Comparison of ENCODE assay signal across 15 cellular contexts in the genomic region with DNA sequence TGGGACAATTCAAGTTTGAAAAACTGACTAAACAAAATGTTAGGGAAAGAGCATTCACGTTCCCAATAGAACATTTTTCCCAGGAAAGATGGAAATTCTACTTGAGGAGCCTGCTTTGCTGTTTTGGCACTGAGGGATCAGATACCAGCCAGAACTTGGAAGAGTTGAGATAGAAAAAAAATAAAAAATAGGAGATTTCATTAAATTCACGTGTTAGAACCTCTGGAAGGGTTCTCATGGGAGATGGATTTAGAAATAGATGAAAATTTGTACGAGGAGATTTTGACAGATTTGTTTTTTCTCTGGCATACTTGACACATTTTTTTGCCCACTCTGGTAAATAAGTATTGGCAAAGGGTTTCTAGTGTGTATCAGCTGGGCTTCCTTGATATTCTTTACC.
DNase-seq lines count a peak whose midpoint lies in the region; ATAC-seq and TF ChIP-seq lines count a peak whose summit lies in the region.
"Had no signal": no experiment of that assay in that cellular context is flagged by ENCODE, and none has a peak within 500 bp of the region (broad histone marks: within the 10 kb centered on the region; RNA-seq: fewer than 3 reads in every experiment).

No MANE protein-coding gene starts in this region.

- 34 to 62% (median 41%) methylated on average over 3 of the region's 3 CpGs for WGBS in heart left ventricle, 4 donors

- H3K9me3 Mint-ChIP-seq in T-helper 2 cell treated with Interferon-gamma antibody and Interleukin-4, amounts not matched to agents 5 μg/mL and 100 μg/mL, for 36 hours, result no peaks in the 10 kb centered on the region
- H3K9me3 Mint-ChIP-seq in nephron progenitor cell, result no peaks in the 10 kb centered on the region
- H3K9me3 Mint-ChIP-seq: CD4-positive, alpha-beta T cell; H9 had no signal

- in situ Hi-C loops in gastrocnemius medialis (cut with MboI; ENCODE audit: low sequenced_read_pairs in 4 of 4), result no loop called here

- no peak overlapping the region for H3K4me3 Mint-ChIP-seq in T-helper 2 cell treated with Interferon-gamma antibody and Interleukin-4, amounts not matched to agents 5 μg/mL and 100 μg/mL, for 36 hours
- no peak overlapping the region for H3K4me3 Mint-ChIP-seq in nephron progenitor cell
- H3K4me3 Mint-ChIP-seq: CD4-positive, alpha-beta T cell; H9 had no signal

- ATAC-seq in heart left ventricle (no peak), gastrocnemius medialis (peak; percentile 49 to 59), HG03280 (IDR thresholded peaks at IDR 0.05; ENCODE audit: unreplicated experiment) (no peak)

- H3K4me1 ChIP-seq in left ventricle myocardium inferior (peaks cover 83% of the 10 kb centered on the region), heart left ventricle (peaks cover 0 to 65% (median 38%) of the 10 kb centered on the region in 12 donors), gastrocnemius medialis (peaks cover 11 to 18% of the 10 kb centered on the region in 2 donors)
- H3K4me1 ChIP-seq: BLaER1 treated with 17β-estradiol and CSF1 and Interleukin-3, amounts not matched to agents 10 nM and 100 nM had no signal

- H3K36me3 ChIP-seq in left ventricle myocardium inferior, result no peaks in the 10 kb centered on the region
- H3K36me3 ChIP-seq in heart left ventricle, result no peaks in the 10 kb centered on the region
- H3K36me3 ChIP-seq in gastrocnemius medialis, result no peaks in the 10 kb centered on the region
- H3K36me3 ChIP-seq: BLaER1 treated with 17β-estradiol and CSF1 and Interleukin-3, amounts not matched to agents 10 nM and 100 nM had no signal

- no peak overlapping the region for H3K27ac Mint-ChIP-seq in T-helper 2 cell treated with Interferon-gamma antibody and Interleukin-4, amounts not matched to agents 5 μg/mL and 100 μg/mL, for 36 hours
- no peak overlapping the region for H3K27ac Mint-ChIP-seq in nephron progenitor cell
- H3K27ac Mint-ChIP-seq: CD4-positive, alpha-beta T cell had no signal

- H3K27ac ChIP-seq in left ventricle myocardium inferior (replicated peaks) (peak overlapping the region; percentile 64), heart left ventricle (peak overlapping the region in 6 of 12 donors; percentile 2 to 32 (median 19)), gastrocnemius medialis (peak overlapping the region in 2 of 4 donors; percentile 6 to 37)
- H3K27ac ChIP-seq: BLaER1 treated with 17β-estradiol and CSF1 and Interleukin-3, amounts not matched to agents 10 nM and 100 nM had no signal

- TF ChIP-seq POLR2A in heart left ventricle (IDR thresholded peaks at IDR 0.05) (no peak), gastrocnemius medialis (IDR thresholded peaks at IDR 0.05) (no peak)

- intact Hi-C loops in left ventricle myocardium inferior (cut with micrococcal nuclease), result no loop called here
- intact Hi-C loops in heart left ventricle (cut with DNase I), result loop anchor here in 1 of 10 donors (5.0 kb wide), 1 partner anchor 34 kb away; no protein-coding TSS in a partner anchor
- intact Hi-C loops in gastrocnemius medialis (cut with DNase I; ENCODE audit: low total_unique reads), result no loop called here

- TF ChIP-seq CTCF in left ventricle myocardium inferior (IDR thresholded peaks at IDR 0.05; ENCODE audit: borderline replicate concordance) (no peak), heart left ventricle (IDR thresholded peaks at IDR 0.05) (no peak), fibroblast of the aortic adventitia (IDR thresholded peaks at IDR 0.05; ENCODE audit: insufficient read depth, low read length) (no peak), gastrocnemius medialis (IDR thresholded peaks at IDR 0.05 in 4 of 5, conservative IDR thresholded peaks at IDR 0.05 in 1 of 5) (no peak), nephron progenitor cell (IDR thresholded peaks at IDR 0.05) (no peak)

- H3K27me3 ChIP-seq in left ventricle myocardium inferior (ENCODE audit: low read depth) (no peaks in the 10 kb centered on the region), heart left ventricle (no peaks in the 10 kb centered on the region), gastrocnemius medialis (no peaks in the 10 kb centered on the region)
- H3K27me3 ChIP-seq: BLaER1 treated with 17β-estradiol and CSF1 and Interleukin-3, amounts not matched to agents 10 nM and 100 nM had no signal

- H3K9me3 ChIP-seq in left ventricle myocardium inferior (replicated peaks) (no peaks in the 10 kb centered on the region), heart left ventricle (no peaks in the 10 kb centered on the region), gastrocnemius medialis (no peaks in the 10 kb centered on the region)
- H3K9me3 ChIP-seq: BLaER1 treated with 17β-estradiol and CSF1 and Interleukin-3, amounts not matched to agents 10 nM and 100 nM had no signal

- peaks cover 33% of the 10 kb centered on the region for H3K27me3 Mint-ChIP-seq in T-helper 2 cell treated with Interferon-gamma antibody and Interleukin-4, amounts not matched to agents 5 μg/mL and 100 μg/mL, for 36 hours (ENCODE audit: low read depth)
- no peaks in the 10 kb centered on the region for H3K27me3 Mint-ChIP-seq in nephron progenitor cell (ENCODE audit: low read depth, poor library complexity)
- H3K27me3 Mint-ChIP-seq: CD4-positive, alpha-beta T cell had no signal

- no peak for DNase-seq in left ventricle myocardium inferior
- no peak for DNase-seq in heart left ventricle
- peak; percentile 47 for DNase-seq in fibroblast of the aortic adventitia (ENCODE audit: low read depth)
- DNase-seq in gastrocnemius medialis, result no peak
- no peak for DNase-seq in T-helper 2 cell treated with Interferon-gamma antibody and Interleukin-4, amounts not matched to agents 5 μg/mL and 100 μg/mL, for 36 hours (ENCODE audit: low spot score)
- DNase-seq in RPMI8226, result no peak
- DNase-seq in nephron progenitor cell, result no peak
- DNase-seq: ACHN; Calu3; CD4-positive, alpha-beta T cell; DMS 273 treated with DMSO at 0.1 percent for 48 hours; GOT3; H9 had no signal

- no peak overlapping the region for H3K4me3 ChIP-seq in left ventricle myocardium inferior
- H3K4me3 ChIP-seq in heart left ventricle, result no peak overlapping the region
- no peak overlapping the region for H3K4me3 ChIP-seq in fibroblast of the aortic adventitia (ENCODE audit: low read depth, low read length)
- no peak overlapping the region for H3K4me3 ChIP-seq in gastrocnemius medialis
- H3K4me3 ChIP-seq: BLaER1 treated with 17β-estradiol and CSF1 and Interleukin-3, amounts not matched to agents 10 nM and 100 nM had no signal

- H3K4me1 Mint-ChIP-seq in T-helper 2 cell treated with Interferon-gamma antibody and Interleukin-4, amounts not matched to agents 5 μg/mL and 100 μg/mL, for 36 hours (ENCODE audit: low read depth), result no peaks in the 10 kb centered on the region
- peaks cover 9% of the 10 kb centered on the region for H3K4me1 Mint-ChIP-seq in nephron progenitor cell

- H3K36me3 Mint-ChIP-seq in T-helper 2 cell treated with Interferon-gamma antibody and Interleukin-4, amounts not matched to agents 5 μg/mL and 100 μg/mL, for 36 hours (ENCODE audit: low read depth), result no peaks in the 10 kb centered on the region
- no peaks in the 10 kb centered on the region for H3K36me3 Mint-ChIP-seq in nephron progenitor cell (ENCODE audit: low read depth)

Comparison
In these comparisons a context has a peak if more than half of its experiments do, and no peak if none do; other contexts are left out.
1. ATAC-seq: peak in gastrocnemius medialis (2 of 2); none in heart left ventricle (0 of 4) and HG03280 (single experiment).